In the genomic region with DNA sequence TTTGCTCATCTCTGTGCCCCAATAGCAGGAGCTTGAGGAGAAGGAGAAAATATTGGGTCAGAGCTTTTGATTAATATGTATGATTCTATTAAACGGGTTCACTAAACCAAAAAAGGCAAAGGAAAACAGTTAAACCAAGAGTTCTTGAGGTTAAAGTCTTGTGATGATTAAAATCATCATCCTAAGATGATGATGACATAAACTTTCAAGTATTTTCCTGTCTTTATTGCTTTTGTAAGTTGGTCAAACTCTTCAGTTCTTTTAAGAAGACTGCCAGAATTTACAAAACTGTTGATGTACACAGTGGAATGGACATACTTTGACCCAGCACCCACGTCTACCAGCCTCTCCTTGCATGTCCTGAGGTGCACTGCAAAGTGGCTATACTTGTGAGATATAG, we compare ENCODE assay signal across 2 cellular contexts.
TF ChIP-seq lines count a peak whose summit lies in the region.

No MANE protein-coding gene starts in this region.

TF ChIP-seq in SK-N-SH, 30 proteins besides CTCF, POLR2A, EP300 and RAD21 (continued from another document):
- TF ChIP-seq NRF1 (IDR thresholded peaks at IDR 0.05; ENCODE audit: low read depth, low read length): no peak
- no peak for TF ChIP-seq RXRA (IDR thresholded peaks at IDR 0.05; ENCODE audit: borderline replicate concordance, low read depth)
- TF ChIP-seq, protein P1, sequence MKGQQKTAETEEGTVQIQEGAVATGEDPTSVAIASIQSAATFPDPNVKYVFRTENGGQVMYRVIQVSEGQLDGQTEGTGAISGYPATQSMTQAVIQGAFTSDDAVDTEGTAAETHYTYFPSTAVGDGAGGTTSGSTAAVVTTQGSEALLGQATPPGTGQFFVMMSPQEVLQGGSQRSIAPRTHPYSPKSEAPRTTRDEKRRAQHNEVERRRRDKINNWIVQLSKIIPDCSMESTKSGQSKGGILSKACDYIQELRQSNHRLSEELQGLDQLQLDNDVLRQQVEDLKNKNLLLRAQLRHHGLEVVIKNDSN (IDR thresholded peaks at IDR 0.05; ENCODE audit: borderline replicate concordance, low read depth): no peak
- TF ChIP-seq, protein P2, sequence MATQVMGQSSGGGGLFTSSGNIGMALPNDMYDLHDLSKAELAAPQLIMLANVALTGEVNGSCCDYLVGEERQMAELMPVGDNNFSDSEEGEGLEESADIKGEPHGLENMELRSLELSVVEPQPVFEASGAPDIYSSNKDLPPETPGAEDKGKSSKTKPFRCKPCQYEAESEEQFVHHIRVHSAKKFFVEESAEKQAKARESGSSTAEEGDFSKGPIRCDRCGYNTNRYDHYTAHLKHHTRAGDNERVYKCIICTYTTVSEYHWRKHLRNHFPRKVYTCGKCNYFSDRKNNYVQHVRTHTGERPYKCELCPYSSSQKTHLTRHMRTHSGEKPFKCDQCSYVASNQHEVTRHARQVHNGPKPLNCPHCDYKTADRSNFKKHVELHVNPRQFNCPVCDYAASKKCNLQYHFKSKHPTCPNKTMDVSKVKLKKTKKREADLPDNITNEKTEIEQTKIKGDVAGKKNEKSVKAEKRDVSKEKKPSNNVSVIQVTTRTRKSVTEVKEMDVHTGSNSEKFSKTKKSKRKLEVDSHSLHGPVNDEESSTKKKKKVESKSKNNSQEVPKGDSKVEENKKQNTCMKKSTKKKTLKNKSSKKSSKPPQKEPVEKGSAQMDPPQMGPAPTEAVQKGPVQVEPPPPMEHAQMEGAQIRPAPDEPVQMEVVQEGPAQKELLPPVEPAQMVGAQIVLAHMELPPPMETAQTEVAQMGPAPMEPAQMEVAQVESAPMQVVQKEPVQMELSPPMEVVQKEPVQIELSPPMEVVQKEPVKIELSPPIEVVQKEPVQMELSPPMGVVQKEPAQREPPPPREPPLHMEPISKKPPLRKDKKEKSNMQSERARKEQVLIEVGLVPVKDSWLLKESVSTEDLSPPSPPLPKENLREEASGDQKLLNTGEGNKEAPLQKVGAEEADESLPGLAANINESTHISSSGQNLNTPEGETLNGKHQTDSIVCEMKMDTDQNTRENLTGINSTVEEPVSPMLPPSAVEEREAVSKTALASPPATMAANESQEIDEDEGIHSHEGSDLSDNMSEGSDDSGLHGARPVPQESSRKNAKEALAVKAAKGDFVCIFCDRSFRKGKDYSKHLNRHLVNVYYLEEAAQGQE (IDR thresholded peaks at IDR 0.05; ENCODE audit: low read depth, low read length): no peak
- TF ChIP-seq POLR2AphosphoS5 (IDR thresholded peaks at IDR 0.05; ENCODE audit: low read depth, low read length): no peak
- TF ChIP-seq RFX5 (IDR thresholded peaks at IDR 0.05; ENCODE audit: low read length): no peak
- no peak for TF ChIP-seq EZH2phosphoT487 (IDR thresholded peaks at IDR 0.05; ENCODE audit: borderline replicate concordance, low read depth)
- TF ChIP-seq, protein P3, sequence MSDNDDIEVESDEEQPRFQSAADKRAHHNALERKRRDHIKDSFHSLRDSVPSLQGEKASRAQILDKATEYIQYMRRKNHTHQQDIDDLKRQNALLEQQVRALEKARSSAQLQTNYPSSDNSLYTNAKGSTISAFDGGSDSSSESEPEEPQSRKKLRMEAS (IDR thresholded peaks at IDR 0.05; ENCODE audit: low read depth): no peak
- no peak for TF ChIP-seq RCOR1 (IDR thresholded peaks at IDR 0.05; ENCODE audit: low read length)
- TF ChIP-seq YY1 (IDR thresholded peaks at IDR 0.05; ENCODE audit: low read depth): no peak
- TF ChIP-seq, protein P4, sequence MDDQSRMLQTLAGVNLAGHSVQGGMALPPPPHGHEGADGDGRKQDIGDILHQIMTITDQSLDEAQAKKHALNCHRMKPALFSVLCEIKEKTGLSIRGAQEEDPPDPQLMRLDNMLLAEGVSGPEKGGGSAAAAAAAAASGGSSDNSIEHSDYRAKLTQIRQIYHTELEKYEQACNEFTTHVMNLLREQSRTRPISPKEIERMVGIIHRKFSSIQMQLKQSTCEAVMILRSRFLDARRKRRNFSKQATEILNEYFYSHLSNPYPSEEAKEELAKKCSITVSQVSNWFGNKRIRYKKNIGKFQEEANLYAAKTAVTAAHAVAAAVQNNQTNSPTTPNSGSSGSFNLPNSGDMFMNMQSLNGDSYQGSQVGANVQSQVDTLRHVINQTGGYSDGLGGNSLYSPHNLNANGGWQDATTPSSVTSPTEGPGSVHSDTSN (IDR thresholded peaks at IDR 0.05): no peak
- TF ChIP-seq, protein P5, sequence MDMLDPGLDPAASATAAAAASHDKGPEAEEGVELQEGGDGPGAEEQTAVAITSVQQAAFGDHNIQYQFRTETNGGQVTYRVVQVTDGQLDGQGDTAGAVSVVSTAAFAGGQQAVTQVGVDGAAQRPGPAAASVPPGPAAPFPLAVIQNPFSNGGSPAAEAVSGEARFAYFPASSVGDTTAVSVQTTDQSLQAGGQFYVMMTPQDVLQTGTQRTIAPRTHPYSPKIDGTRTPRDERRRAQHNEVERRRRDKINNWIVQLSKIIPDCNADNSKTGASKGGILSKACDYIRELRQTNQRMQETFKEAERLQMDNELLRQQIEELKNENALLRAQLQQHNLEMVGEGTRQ (IDR thresholded peaks at IDR 0.05; ENCODE audit: borderline replicate concordance, low read depth, low read length): no peak
- TF ChIP-seq TAF1 (IDR thresholded peaks at IDR 0.05; ENCODE audit: borderline replicate concordance, low read depth, low read length): no peak
- no peak for TF ChIP-seq CHD2 (IDR thresholded peaks at IDR 0.05; ENCODE audit: low read length, partially characterized antibody)

TF ChIP-seq in SK-N-SH treated with all-trans-retinoic acid at 6 μM for 48 hours, 23 proteins besides CTCF, POLR2A, EP300 and RAD21 (continued from another document):
- TF ChIP-seq, protein P6, sequence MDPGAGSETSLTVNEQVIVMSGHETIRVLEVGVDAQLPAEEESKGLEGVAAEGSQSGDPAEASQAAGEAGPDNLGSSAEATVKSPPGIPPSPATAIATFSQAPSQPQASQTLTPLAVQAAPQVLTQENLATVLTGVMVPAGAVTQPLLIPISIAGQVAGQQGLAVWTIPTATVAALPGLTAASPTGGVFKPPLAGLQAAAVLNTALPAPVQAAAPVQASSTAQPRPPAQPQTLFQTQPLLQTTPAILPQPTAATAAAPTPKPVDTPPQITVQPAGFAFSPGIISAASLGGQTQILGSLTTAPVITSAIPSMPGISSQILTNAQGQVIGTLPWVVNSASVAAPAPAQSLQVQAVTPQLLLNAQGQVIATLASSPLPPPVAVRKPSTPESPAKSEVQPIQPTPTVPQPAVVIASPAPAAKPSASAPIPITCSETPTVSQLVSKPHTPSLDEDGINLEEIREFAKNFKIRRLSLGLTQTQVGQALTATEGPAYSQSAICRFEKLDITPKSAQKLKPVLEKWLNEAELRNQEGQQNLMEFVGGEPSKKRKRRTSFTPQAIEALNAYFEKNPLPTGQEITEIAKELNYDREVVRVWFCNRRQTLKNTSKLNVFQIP (CRISPR knock-in tag; IDR thresholded peaks at IDR 0.05; ENCODE audit: borderline replicate concordance, low read depth): no peak
